ENCODE assay signal across 15 cellular contexts in genomic region chr19:43606569-43607229, GRCh38. TPM values are rescaled to one million over a fixed set of nuclear protein-coding genes. Genes with fewer than 3 reads are reported as not detected.
DNase-seq lines count a peak whose midpoint lies in the region; ATAC-seq and TF ChIP-seq lines count a peak whose summit lies in the region.
"Had no signal": no experiment of that assay in that cellular context is flagged by ENCODE, and none has a peak within 500 bp of the region (broad histone marks: within the 10 kb centered on the region; RNA-seq: fewer than 3 reads in every experiment).

No MANE protein-coding gene starts in this region.

- H3K27ac ChIP-seq in testis, result no peak overlapping the region
- H3K27ac ChIP-seq: WERI-Rb-1 had no signal

- no peaks in the 10 kb centered on the region for H3K9me3 ChIP-seq in testis

- POLR2A ChIA-PET in activated CD8-positive, alpha-beta T cell treated with anti-CD3 and anti-CD28 coated beads, Interleukin-2, amount 10 ng/mL, durations not matched to agents 7 days and 5 days (lab: Charles Lee), result interaction anchor here (2.3 kb wide), 1 partner anchor 9 kb away, joined by 6 read pairs; no protein-coding TSS in a partner anchor

- TF ChIP-seq CTCF in testis (IDR thresholded peaks at IDR 0.05), result no peak

- no peaks in the 10 kb centered on the region for H3K9me3 Mint-ChIP-seq in activated CD8-positive, alpha-beta T cell treated with anti-CD3 and anti-CD28 coated beads, Interleukin-2, amount 10 ng/mL, durations not matched to agents 7 days and 5 days (ENCODE audit: insufficient read depth)
- H3K9me3 Mint-ChIP-seq in stimulated activated naive B cell treated with anti-CD40 and anti-IgM and Interleukin-4, amounts not matched to agents 10 μg/mL and 1 μg/mL and 100 μg/mL, for 72 hours, result no peaks in the 10 kb centered on the region

- H3K4me3 Mint-ChIP-seq in activated CD8-positive, alpha-beta T cell treated with anti-CD3 and anti-CD28 coated beads, Interleukin-2, amount 10 ng/mL, durations not matched to agents 7 days and 5 days, result no peak overlapping the region
- no peak overlapping the region for H3K4me3 Mint-ChIP-seq in stimulated activated naive B cell treated with anti-CD40 and anti-IgM and Interleukin-4, amounts not matched to agents 10 μg/mL and 1 μg/mL and 100 μg/mL, for 72 hours
- H3K4me3 Mint-ChIP-seq: activated CD8-positive, alpha-beta memory T cell treated with anti-CD3 and anti-CD28 coated beads, Interleukin-2, amount 10 ng/mL, durations not matched to agents 7 days and 5 days had no signal

- H3K36me3 ChIP-seq in testis (ENCODE audit: low read depth, missing control alignments), result no peaks in the 10 kb centered on the region

- TF ChIP-seq POLR2A in testis (IDR thresholded peaks at IDR 0.05), result no peak

- peak overlapping the region; percentile 60 for H3K27ac Mint-ChIP-seq in activated CD8-positive, alpha-beta T cell treated with anti-CD3 and anti-CD28 coated beads, Interleukin-2, amount 10 ng/mL, durations not matched to agents 7 days and 5 days
- H3K27ac Mint-ChIP-seq in stimulated activated naive B cell treated with anti-CD40 and anti-IgM and Interleukin-4, amounts not matched to agents 10 μg/mL and 1 μg/mL and 100 μg/mL, for 72 hours, result peak overlapping the region; percentile 4
- H3K27ac Mint-ChIP-seq: activated CD8-positive, alpha-beta memory T cell treated with anti-CD3 and anti-CD28 coated beads, Interleukin-2, amount 10 ng/mL, durations not matched to agents 7 days and 5 days had no signal

- no peaks in the 10 kb centered on the region for H3K27me3 Mint-ChIP-seq in activated CD8-positive, alpha-beta T cell treated with anti-CD3 and anti-CD28 coated beads, Interleukin-2, amount 10 ng/mL, durations not matched to agents 7 days and 5 days (ENCODE audit: low read depth)
- no peaks in the 10 kb centered on the region for H3K27me3 Mint-ChIP-seq in stimulated activated naive B cell treated with anti-CD40 and anti-IgM and Interleukin-4, amounts not matched to agents 10 μg/mL and 1 μg/mL and 100 μg/mL, for 72 hours
- H3K27me3 Mint-ChIP-seq: activated CD8-positive, alpha-beta memory T cell treated with anti-CD3 and anti-CD28 coated beads, Interleukin-2, amount 10 ng/mL, durations not matched to agents 7 days and 5 days had no signal

- no peaks in the 10 kb centered on the region for H3K4me1 ChIP-seq in testis

- WGBS in testis, 2 donors, result 79 to 82% methylated on average over 7 of the region's 7 CpGs

- CTCF ChIA-PET in activated CD8-positive, alpha-beta T cell treated with anti-CD3 and anti-CD28 coated beads, Interleukin-2, amount 10 ng/mL, durations not matched to agents 7 days and 5 days (lab: Charles Lee), result interaction anchor here (1.4 to 1.7 kb wide), 4 partner anchors 10 to 160 kb away, joined by 4 to 6 read pairs (median 4); partner anchors contain the start of gene ZNF576

- peaks cover 11% of the 10 kb centered on the region for H3K36me3 Mint-ChIP-seq in activated CD8-positive, alpha-beta T cell treated with anti-CD3 and anti-CD28 coated beads, Interleukin-2, amount 10 ng/mL, durations not matched to agents 7 days and 5 days (ENCODE audit: low read depth)
- peaks cover 15 to 35% of the 10 kb centered on the region in 2 donors for H3K36me3 Mint-ChIP-seq in stimulated activated naive B cell treated with anti-CD40 and anti-IgM and Interleukin-4, amounts not matched to agents 10 μg/mL and 1 μg/mL and 100 μg/mL, for 72 hours
- H3K36me3 Mint-ChIP-seq: activated CD8-positive, alpha-beta memory T cell treated with anti-CD3 and anti-CD28 coated beads, Interleukin-2, amount 10 ng/mL, durations not matched to agents 7 days and 5 days had no signal

- peaks cover 9% of the 10 kb centered on the region for H3K4me1 Mint-ChIP-seq in activated CD8-positive, alpha-beta T cell treated with anti-CD3 and anti-CD28 coated beads, Interleukin-2, amount 10 ng/mL, durations not matched to agents 7 days and 5 days (ENCODE audit: low read depth)
- H3K4me1 Mint-ChIP-seq in stimulated activated naive B cell treated with anti-CD40 and anti-IgM and Interleukin-4, amounts not matched to agents 10 μg/mL and 1 μg/mL and 100 μg/mL, for 72 hours, result peaks cover 20 to 33% of the 10 kb centered on the region in 2 donors
- H3K4me1 Mint-ChIP-seq: activated CD8-positive, alpha-beta memory T cell treated with anti-CD3 and anti-CD28 coated beads, Interleukin-2, amount 10 ng/mL, durations not matched to agents 7 days and 5 days had no signal

- no peak overlapping the region for H3K4me3 ChIP-seq in testis

- intact Hi-C loops in testis (cut with DNase I; ENCODE audit: low total_unique reads), result no loop called here

- H3K27me3 ChIP-seq in testis, result no peaks in the 10 kb centered on the region

- DNase-seq in NCI-H1436 treated with DMSO at 0.1 percent for 48 hours (lab: John Stamatoyannopoulos, UW) (peak; percentile 25), testis (no peak), SKM-1 (lab: John Stamatoyannopoulos, UW; ENCODE audit: unreplicated experiment) (no peak)
- DNase-seq in activated CD8-positive, alpha-beta T cell treated with anti-CD3 and anti-CD28 coated beads, Interleukin-2, amount 10 ng/mL, durations not matched to agents 7 days and 5 days, result no peak
- no peak for DNase-seq in stimulated activated naive B cell treated with anti-CD40 and anti-IgM and Interleukin-4, amounts not matched to agents 10 μg/mL and 1 μg/mL and 100 μg/mL, for 72 hours
- DNase-seq in activated CD4-positive, alpha-beta T cell treated with anti-CD3 and anti-CD28 coated beads for 1 hour, result no peak
- DNase-seq: activated CD8-positive, alpha-beta memory T cell treated with anti-CD3 and anti-CD28 coated beads, Interleukin-2, amount 10 ng/mL, durations not matched to agents 7 days and 5 days; activated naive CD4-positive, alpha-beta T cell treated with anti-CD3 and anti-CD28 coated beads, Interleukin-2, amount 50 U/mL, for 16 hours; islet precursor cell; NCI-H226; WERI-Rb-1 had no signal

- no peak for ATAC-seq in activated CD8-positive, alpha-beta T cell treated with anti-CD3 and anti-CD28 coated beads, Interleukin-2, amount 10 ng/mL, durations not matched to agents 7 days and 5 days
- ATAC-seq in esophagus mucosa, result peak; percentile 58
- ATAC-seq in stimulated activated naive B cell treated with anti-CD40 and anti-IgM and Interleukin-4, amounts not matched to agents 10 μg/mL and 1 μg/mL and 100 μg/mL, for 72 hours (replicated peaks), result no peak
- ATAC-seq in GM21381 (IDR thresholded peaks at IDR 0.05; ENCODE audit: unreplicated experiment), result no peak
- ATAC-seq: activated CD8-positive, alpha-beta memory T cell treated with anti-CD3 and anti-CD28 coated beads, Interleukin-2, amount 10 ng/mL, durations not matched to agents 7 days and 5 days had no signal

RNA-seq across cellular contexts. Expression of gene SRRM5, which starts 5.2 kb away (rescaled TPM):
- under 1 TPM; 0.71 to 0.73 TPM for total RNA-seq in activated CD8-positive, alpha-beta T cell treated with anti-CD3 and anti-CD28 coated beads, Interleukin-2, amount 10 ng/mL, durations not matched to agents 7 days and 5 days
- total RNA-seq in esophagus mucosa, result 0.12 TPM
- 10 to 100 TPM in 1 of 2 donors, 1 to 10 TPM in 1; 8.4 to 21.3 TPM for total RNA-seq in testis
- 36.0 TPM for polyA plus RNA-seq in testis (ENCODE audit: insufficient read depth, low read depth, low replicate concordance)
- total RNA-seq: pulmonary artery endothelial cell had no signal
- polyA plus RNA-seq: CD14-positive monocyte had no signal

RNA-seq across cellular contexts. Expression of gene ZNF576, which starts 10.3 kb away (rescaled TPM):
- 10 to 100 TPM; 14.1 to 17.3 TPM for total RNA-seq in activated CD8-positive, alpha-beta T cell treated with anti-CD3 and anti-CD28 coated beads, Interleukin-2, amount 10 ng/mL, durations not matched to agents 7 days and 5 days
- total RNA-seq in esophagus mucosa, result 12.4 TPM
- 10 to 100 TPM; 14.6 to 17.9 TPM for total RNA-seq in testis
- 23.1 TPM for polyA plus RNA-seq in testis (ENCODE audit: insufficient read depth, low read depth, low replicate concordance)

RNA-seq across cellular contexts. Expression of gene IRGQ, which starts 10.8 kb away (rescaled TPM):
- total RNA-seq in activated CD8-positive, alpha-beta T cell treated with anti-CD3 and anti-CD28 coated beads, Interleukin-2, amount 10 ng/mL, durations not matched to agents 7 days and 5 days, result 10 to 100 TPM; 11.2 to 14.0 TPM
- total RNA-seq in esophagus mucosa (10.5 TPM), testis (10 to 100 TPM; 26.4 to 29.0 TPM)
- 6.0 TPM for polyA plus RNA-seq in testis (ENCODE audit: insufficient read depth, low read depth, low replicate concordance)

RNA-seq across cellular contexts. Expression of gene ZNF428, which starts 12.7 kb away (rescaled TPM):
- 10 to 100 TPM; 29.9 to 31.5 TPM for total RNA-seq in activated CD8-positive, alpha-beta T cell treated with anti-CD3 and anti-CD28 coated beads, Interleukin-2, amount 10 ng/mL, durations not matched to agents 7 days and 5 days
- total RNA-seq in esophagus mucosa, result 14.9 TPM
- total RNA-seq in testis, result 10 to 100 TPM; 93.1 to 94.2 TPM
- polyA plus RNA-seq in testis (ENCODE audit: insufficient read depth, low read depth, low replicate concordance), result 64.1 TPM

RNA-seq across cellular contexts. Expression of gene PINLYP, which starts 31.1 kb away (rescaled TPM):
- 1 to 10 TPM; 7.4 to 8.9 TPM for total RNA-seq in activated CD8-positive, alpha-beta T cell treated with anti-CD3 and anti-CD28 coated beads, Interleukin-2, amount 10 ng/mL, durations not matched to agents 7 days and 5 days
- total RNA-seq in esophagus mucosa (9.1 TPM), testis (1 to 10 TPM; 5.8 to 5.9 TPM)
- polyA plus RNA-seq in testis (ENCODE audit: insufficient read depth, low read depth, low replicate concordance), result 9.9 TPM
